In genomic region chr3:24451461-24452099, GRCh38 we compare ENCODE assay signal across 1 cellular context.
TF ChIP-seq lines count a peak whose summit lies in the region.

No MANE protein-coding gene starts in this region.

TF ChIP-seq in liver, 16 proteins besides CTCF, POLR2A, EP300 and RAD21 (continued from another document):
- TF ChIP-seq MAX (IDR thresholded peaks at IDR 0.05), result peak; percentile 86
- peak; percentile 55 to 60 for TF ChIP-seq EGR1 (IDR thresholded peaks at IDR 0.05; ENCODE audit: low read depth in 2 of 2)
